ENCODE assay signal across 9 cellular contexts in the genomic region with DNA sequence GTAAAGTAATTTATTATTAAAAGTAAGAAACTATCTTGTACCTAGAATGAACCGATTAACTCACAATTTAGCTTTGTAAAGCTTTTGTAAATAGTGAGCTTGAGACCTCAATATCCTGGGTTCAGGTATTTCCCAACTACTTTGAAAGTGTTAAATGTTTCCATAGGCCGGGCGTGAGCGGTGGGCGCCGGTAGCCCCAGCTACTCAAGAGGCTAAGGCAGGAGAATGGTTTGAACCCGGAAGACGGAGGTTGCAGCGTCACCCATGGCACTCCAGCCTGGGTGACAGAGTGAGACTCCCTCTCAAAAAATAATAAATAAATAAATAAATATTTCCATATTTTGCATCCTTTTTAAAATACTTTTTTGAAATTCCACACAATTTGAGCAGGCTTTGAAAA.
DNase-seq lines count a peak whose midpoint lies in the region; ATAC-seq lines count a peak whose summit lies in the region.
"Had no signal": no experiment of that assay in that cellular context is flagged by ENCODE, and none has a peak within 500 bp of the region (broad histone marks: within the 10 kb centered on the region; RNA-seq: fewer than 3 reads in every experiment).

No MANE protein-coding gene starts in this region.

- H3K36me3 ChIP-seq in BLaER1, result no peaks in the 10 kb centered on the region
- no peaks in the 10 kb centered on the region for H3K36me3 ChIP-seq in HUES48 (ENCODE audit: control insufficient read depth, insufficient read depth, low read length)
- H3K36me3 ChIP-seq in neuron (ENCODE audit: insufficient read depth, low read length), result no peaks in the 10 kb centered on the region

- H3K9ac ChIP-seq in BLaER1 (no peak overlapping the region), HUES48 (ENCODE audit: low read depth, low read length) (no peak overlapping the region)

- no peaks in the 10 kb centered on the region for H3K9me3 ChIP-seq in BLaER1
- no peaks in the 10 kb centered on the region for H3K9me3 ChIP-seq in HUES48 (ENCODE audit: control insufficient read depth, insufficient read depth, low read length)
- no peaks in the 10 kb centered on the region for H3K9me3 ChIP-seq in neuron (ENCODE audit: low read length)

- H3K4me2 ChIP-seq in BLaER1, result peak overlapping the region; percentile 95

- peaks cover 17% of the 10 kb centered on the region for H3K36me3 Mint-ChIP-seq in effector memory CD8-positive, alpha-beta T cell (ENCODE audit: insufficient read depth)

- peaks cover 27% of the 10 kb centered on the region for H4K20me1 ChIP-seq in BLaER1

- H3K27me3 Mint-ChIP-seq in effector memory CD8-positive, alpha-beta T cell, result peaks cover 0 to 2% of the 10 kb centered on the region in 2 donors

- no peak for ATAC-seq in effector memory CD8-positive, alpha-beta T cell (replicated peaks)

- no peaks in the 10 kb centered on the region for H3K9me3 Mint-ChIP-seq in effector memory CD8-positive, alpha-beta T cell

- H3K4me1 ChIP-seq in BLaER1 (peaks cover 34% of the 10 kb centered on the region), HUES48 (ENCODE audit: control insufficient read depth, insufficient read depth, low read length) (peaks cover 5% of the 10 kb centered on the region), neuron (ENCODE audit: insufficient read depth, low read length) (peaks cover 28% of the 10 kb centered on the region)

- H3K27ac ChIP-seq in BLaER1, result no peak overlapping the region
- no peak overlapping the region for H3K27ac ChIP-seq in HUES48 (ENCODE audit: low read depth, low read length)

- H2AFZ ChIP-seq in neuron (ENCODE audit: low read depth, low read length), result no peak overlapping the region

- peak overlapping the region; percentile 87 for H3K4me3 ChIP-seq in BLaER1
- H3K4me3 ChIP-seq in HUES48 (ENCODE audit: low read depth, low read length), result peak overlapping the region; percentile 72; the same call in 1 of the 2 replicates
- H3K4me3 ChIP-seq in neuron (ENCODE audit: low read length), result peak overlapping the region; percentile 95

- peak overlapping the region; percentile 73 to 89 for H3K27ac Mint-ChIP-seq in effector memory CD8-positive, alpha-beta T cell

- peak overlapping the region; percentile 90 to 91 for H3K4me3 Mint-ChIP-seq in effector memory CD8-positive, alpha-beta T cell

- H3K4me1 Mint-ChIP-seq in effector memory CD8-positive, alpha-beta T cell (ENCODE audit: low read depth in 2 of 2), result peaks cover 21 to 24% of the 10 kb centered on the region in 2 donors

- peaks cover 24% of the 10 kb centered on the region for H3K27me3 ChIP-seq in BLaER1
- H3K27me3 ChIP-seq in HUES48 (ENCODE audit: control insufficient read depth, insufficient read depth, low read length), result peaks cover 45% of the 10 kb centered on the region
- no peaks in the 10 kb centered on the region for H3K27me3 ChIP-seq in neuron (ENCODE audit: insufficient read depth, low read length)

- DNase-seq in effector memory CD8-positive, alpha-beta T cell, result no peak
- DNase-seq in NCI-H1694 (lab: John Stamatoyannopoulos, UW) (no peak), NCI-H748 (lab: John Stamatoyannopoulos, UW; ENCODE audit: unreplicated experiment) (no peak), 8988T (no peak), DMS53 (lab: John Stamatoyannopoulos, UW) (no peak)
- DNase-seq: GOT3 had no signal
